8 cellular contexts compared by ENCODE assay signal in the genomic region with DNA sequence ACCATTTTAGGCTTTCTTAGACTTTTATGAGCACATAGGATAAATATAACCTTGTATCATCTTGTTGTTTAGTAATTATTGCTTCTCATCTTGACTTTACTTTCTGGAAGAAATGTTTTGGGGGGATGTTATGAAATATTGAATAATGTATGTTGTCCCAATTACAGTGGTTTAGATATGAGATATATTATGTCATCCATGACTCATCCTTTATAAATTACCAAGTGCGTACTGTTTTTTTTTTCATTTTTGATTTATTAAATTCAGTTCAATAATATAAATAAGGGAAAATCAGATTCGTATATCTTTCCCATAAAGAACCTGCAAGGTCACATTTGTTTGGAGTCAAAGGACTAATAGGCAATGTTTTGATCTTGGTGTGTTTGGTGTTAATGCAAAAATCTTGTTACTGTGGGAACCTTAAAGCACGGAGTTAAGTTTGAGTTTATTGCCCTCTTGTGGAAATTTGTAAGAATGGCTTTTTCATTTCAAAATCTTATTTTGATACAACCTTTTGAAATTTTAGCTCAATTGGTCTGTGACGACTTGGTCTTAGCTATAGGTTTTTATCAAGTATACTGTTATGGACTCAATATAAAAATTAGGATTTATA.
A peak's percentile ranks its signal among the peaks of the same experiment; 100 is the strongest.
DNase-seq lines count a peak whose midpoint lies in the region; ATAC-seq and TF ChIP-seq lines count a peak whose summit lies in the region.

No MANE protein-coding gene starts in this region.

- TF ChIP-seq CTCF in GM12872 (IDR thresholded peaks at IDR 0.05; ENCODE audit: insufficient read depth, low read depth, low read length) (peak; percentile 44; the same call in 2 of the 3 replicates), MCF 10A (IDR thresholded peaks at IDR 0.05; ENCODE audit: unreplicated experiment) (peak; percentile 51), WTC11 (IDR thresholded peaks at IDR 0.05) (no peak; the same call in 1 of the 2 replicates)

- CTCF ChIA-PET in MCF 10A (lab: Yijun Ruan, JAX) (interaction anchor here (0.5 to 2.0 kb wide), 22 partner anchors 10 to 713 kb away, joined by 3 to 11 read pairs (median 3); no protein-coding TSS in a partner anchor), WTC11 (lab: Charles Lee) (interaction anchor here (0.6 to 2.3 kb wide), 13 partner anchors 19 to 712 kb away, joined by 3 to 15 read pairs (median 3); a partner anchor contains a TSS)

- no peaks in the 10 kb centered on the region for H3K9me3 Mint-ChIP-seq in MCF 10A (ENCODE audit: unreplicated experiment)
- no peaks in the 10 kb centered on the region for H3K9me3 Mint-ChIP-seq in WTC11

- no TSS peak for BruUV-seq in MCF 10A (replicated peaks; lab: Mats Ljungman, UMichigan)

- H3K36me3 Mint-ChIP-seq in MCF 10A (ENCODE audit: insufficient read depth, unreplicated experiment) (peaks cover 6% of the 10 kb centered on the region), WTC11 (no peaks in the 10 kb centered on the region)

- H3K4me1 Mint-ChIP-seq in MCF 10A (ENCODE audit: insufficient read depth, unreplicated experiment), result no peaks in the 10 kb centered on the region
- H3K4me1 Mint-ChIP-seq in WTC11, result peaks cover 25% of the 10 kb centered on the region

- H3K4me3 Mint-ChIP-seq in MCF 10A (ENCODE audit: unreplicated experiment) (no peak overlapping the region), WTC11 (no peak overlapping the region)

- peak; percentile 53 for ATAC-seq in HG02943 (IDR thresholded peaks at IDR 0.05; ENCODE audit: low read depth, unreplicated experiment)
- ATAC-seq in WTC11, result no peak

- intact Hi-C loops in MCF 10A (cut with micrococcal nuclease), result loop anchor here (1.0 to 5.0 kb wide), 5 partner anchors 224 to 799 kb away; no protein-coding TSS in a partner anchor

- POLR2A ChIA-PET in MCF 10A (lab: Yijun Ruan, JAX) (interaction anchor here (0.6 to 1.3 kb wide), 3 partner anchors 173 to 605 kb away, joined by 3 to 5 read pairs (median 3); a partner anchor contains a TSS), WTC11 (lab: Charles Lee) (no interaction called here)

- peak; percentile 64 for DNase-seq in NCI-H2227 (lab: John Stamatoyannopoulos, UW; ENCODE audit: unreplicated experiment)
- DNase-seq in MCF 10A (ENCODE audit: unreplicated experiment), result peak; percentile 43
- peak; percentile 63 for DNase-seq in kidney tubule cell (ENCODE audit: low spot score)
- DNase-seq in activated effector memory CD4-positive, alpha-beta T cell treated with anti-CD3 and anti-CD28 coated beads, Interleukin-2, amount 50 U/mL, for 16 hours, result no peak
- DNase-seq in stimulated activated CD4-positive, alpha-beta T cell treated with anti-CD3 and anti-CD28 coated beads, Interleukin-15, amount 100 ng/mL, for 24 hours, result no peak
- no peak for DNase-seq in WTC11 (ENCODE audit: low spot score)

- H3K27me3 Mint-ChIP-seq in MCF 10A (ENCODE audit: insufficient read depth, unreplicated experiment) (peaks cover 77% of the 10 kb centered on the region), WTC11 (ENCODE audit: low read depth) (no peaks in the 10 kb centered on the region)

- no peak overlapping the region for H3K27ac Mint-ChIP-seq in MCF 10A (ENCODE audit: low read depth, unreplicated experiment)
- H3K27ac Mint-ChIP-seq in WTC11, result no peak overlapping the region

TF ChIP-seq in WTC11, 78 proteins besides CTCF, POLR2A, EP300 and RAD21:
- TF ChIP-seq, protein P1, sequence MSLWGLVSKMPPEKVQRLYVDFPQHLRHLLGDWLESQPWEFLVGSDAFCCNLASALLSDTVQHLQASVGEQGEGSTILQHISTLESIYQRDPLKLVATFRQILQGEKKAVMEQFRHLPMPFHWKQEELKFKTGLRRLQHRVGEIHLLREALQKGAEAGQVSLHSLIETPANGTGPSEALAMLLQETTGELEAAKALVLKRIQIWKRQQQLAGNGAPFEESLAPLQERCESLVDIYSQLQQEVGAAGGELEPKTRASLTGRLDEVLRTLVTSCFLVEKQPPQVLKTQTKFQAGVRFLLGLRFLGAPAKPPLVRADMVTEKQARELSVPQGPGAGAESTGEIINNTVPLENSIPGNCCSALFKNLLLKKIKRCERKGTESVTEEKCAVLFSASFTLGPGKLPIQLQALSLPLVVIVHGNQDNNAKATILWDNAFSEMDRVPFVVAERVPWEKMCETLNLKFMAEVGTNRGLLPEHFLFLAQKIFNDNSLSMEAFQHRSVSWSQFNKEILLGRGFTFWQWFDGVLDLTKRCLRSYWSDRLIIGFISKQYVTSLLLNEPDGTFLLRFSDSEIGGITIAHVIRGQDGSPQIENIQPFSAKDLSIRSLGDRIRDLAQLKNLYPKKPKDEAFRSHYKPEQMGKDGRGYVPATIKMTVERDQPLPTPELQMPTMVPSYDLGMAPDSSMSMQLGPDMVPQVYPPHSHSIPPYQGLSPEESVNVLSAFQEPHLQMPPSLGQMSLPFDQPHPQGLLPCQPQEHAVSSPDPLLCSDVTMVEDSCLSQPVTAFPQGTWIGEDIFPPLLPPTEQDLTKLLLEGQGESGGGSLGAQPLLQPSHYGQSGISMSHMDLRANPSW (CRISPR knock-in tag; conservative IDR thresholded peaks at IDR 0.05; ENCODE audit: low read depth), result no peak
- TF ChIP-seq FOXK1 (CRISPR knock-in tag; IDR thresholded peaks at IDR 0.05), result no peak

Comparison
In these comparisons a context has a peak if more than half of its experiments do, and no peak if none do; other contexts are left out.
1. DNase-seq: peak in NCI-H2227 (single experiment), MCF 10A (single experiment) and kidney tubule cell (single experiment); none in activated effector memory CD4-positive, alpha-beta T cell treated with anti-CD3 and anti-CD28 coated beads, Interleukin-2, amount 50 U/mL, for 16 hours (single experiment), stimulated activated CD4-positive, alpha-beta T cell treated with anti-CD3 and anti-CD28 coated beads, Interleukin-15, amount 100 ng/mL, for 24 hours (single experiment) and WTC11 (single experiment).